21 cellular contexts compared by ENCODE assay signal in the genomic region with DNA sequence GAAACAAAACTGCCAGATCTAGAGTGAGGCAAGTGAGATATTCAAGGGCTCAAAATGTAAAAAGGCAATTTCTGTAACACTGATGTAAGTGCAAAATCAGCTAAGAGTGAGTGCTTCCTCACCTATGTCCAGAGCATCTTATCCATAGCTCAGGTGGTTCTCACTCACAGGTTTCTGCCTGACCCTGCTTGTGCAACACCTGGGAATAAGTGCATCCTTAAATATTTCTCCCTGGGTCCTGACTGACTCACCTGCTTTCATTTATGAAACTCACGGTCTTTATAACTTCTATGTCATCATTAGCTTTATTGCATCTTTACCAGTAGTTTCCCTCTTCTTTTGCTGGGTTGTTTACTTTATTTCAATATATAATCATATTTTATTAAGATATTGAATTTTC.
DNase-seq lines count a peak whose midpoint lies in the region; ATAC-seq, FAIRE-seq and TF ChIP-seq lines count a peak whose summit lies in the region.
"Had no signal": no experiment of that assay in that cellular context is flagged by ENCODE, and none has a peak within 500 bp of the region (broad histone marks: within the 10 kb centered on the region; RNA-seq: fewer than 3 reads in every experiment).

No MANE protein-coding gene starts in this region.

- H3K4me1 ChIP-seq in RWPE2 (ENCODE audit: insufficient read depth, poor library complexity, severe bottlenecking): no peaks in the 10 kb centered on the region
- H3K4me1 ChIP-seq: Caco-2, HAP-1 had no signal

- ATAC-seq in RWPE2 (ENCODE audit: low read depth): 0 out of 3 replicates have a peak, but pooled peaks have one; percentile 27
- ATAC-seq in SK-N-SH treated with all-trans-retinoic acid at 6 μM for 48 hours: no peak
- ATAC-seq: CD8-positive, alpha-beta T cell had no signal

- H3K36me3 ChIP-seq in RWPE2 (ENCODE audit: low read depth): no peaks in the 10 kb centered on the region
- H3K36me3 ChIP-seq: BLaER1, HAP-1 had no signal

- no peak for FAIRE-seq in GM19239 (lab: Jason Lieb, UNC)
- FAIRE-seq: GM12892, H54 had no signal

- TF ChIP-seq CTCF in RWPE2 (IDR thresholded peaks at IDR 0.05; ENCODE audit: poor library complexity, severe bottlenecking) (no peak), epithelial cell of esophagus (IDR thresholded peaks at IDR 0.05; ENCODE audit: insufficient read depth, low read depth, low read length, missing control alignments) (no peak)

- H3K4me3 ChIP-seq in RWPE2 (ENCODE audit: severe bottlenecking): no peak overlapping the region
- no peak overlapping the region for H3K4me3 ChIP-seq in epithelial cell of esophagus (ENCODE audit: low read length)
- H3K4me3 ChIP-seq: BLaER1, GM23248, HAP-1 had no signal

- DNase-seq in DMS53 (lab: John Stamatoyannopoulos, UW): peak; percentile 7
- DNase-seq in DMS53 treated with DMSO at 0.1 percent for 48 hours (lab: John Stamatoyannopoulos, UW; ENCODE audit: unreplicated experiment): no peak
- peak; percentile 0 for DNase-seq in HPDE6-E6E7 (ENCODE audit: extremely low spot score)
- no peak for DNase-seq in RWPE2 (ENCODE audit: low spot score)
- peak; percentile 55 for DNase-seq in epithelial cell of esophagus (ENCODE audit: low read depth)
- no peak for DNase-seq in HCEC 1CT
- DNase-seq in GM19239 (ENCODE audit: insufficient read length, low spot score): no peak
- DNase-seq: Caco-2; CD4-positive, CD25-positive, alpha-beta regulatory T cell; CD8-positive, alpha-beta T cell; DMS153; DMS79 treated with DMSO at 0.1 percent for 48 hours; GF-D8; GM23248 had no signal

- H3K27me3 ChIP-seq in RWPE2 (ENCODE audit: insufficient read depth, poor library complexity, severe bottlenecking): peaks cover 8% of the 10 kb centered on the region
- H3K27me3 ChIP-seq: BLaER1 had no signal

- H3K9me3 ChIP-seq in RWPE2 (ENCODE audit: severe bottlenecking): no peaks in the 10 kb centered on the region
- H3K9me3 ChIP-seq: BLaER1, Caco-2, HAP-1 had no signal

- no peak overlapping the region for H3K27ac ChIP-seq in RWPE2 (ENCODE audit: poor library complexity, severe bottlenecking)
- H3K27ac ChIP-seq: 22Rv1, BLaER1, C4-2B, GM23248 had no signal

TF ChIP-seq in SK-N-SH treated with all-trans-retinoic acid at 6 μM for 48 hours, 23 proteins besides CTCF, POLR2A, EP300 and RAD21:
- TF ChIP-seq BACH2 (CRISPR knock-in tag; IDR thresholded peaks at IDR 0.05; ENCODE audit: borderline replicate concordance) (no peak), PPARA (CRISPR knock-in tag; IDR thresholded peaks at IDR 0.05; ENCODE audit: borderline replicate concordance) (no peak), ZFP3 (CRISPR knock-in tag; IDR thresholded peaks at IDR 0.05) (no peak), GLIS3 (CRISPR knock-in tag; IDR thresholded peaks at IDR 0.05) (no peak), TOX (CRISPR knock-in tag; IDR thresholded peaks at IDR 0.05; ENCODE audit: borderline replicate concordance) (no peak), ESRRG (CRISPR knock-in tag; IDR thresholded peaks at IDR 0.05) (no peak), RARB (CRISPR knock-in tag; IDR thresholded peaks at IDR 0.05) (no peak), ZNF70 (CRISPR knock-in tag; IDR thresholded peaks at IDR 0.05) (no peak), CSDC2 (CRISPR knock-in tag; IDR thresholded peaks at IDR 0.05) (no peak), ZNF565 (CRISPR knock-in tag; conservative IDR thresholded peaks at IDR 0.05; ENCODE audit: low read depth) (no peak), ZC3H10 (CRISPR knock-in tag; IDR thresholded peaks at IDR 0.05) (no peak), TCF4 (CRISPR knock-in tag; IDR thresholded peaks at IDR 0.05; ENCODE audit: borderline replicate concordance) (no peak), OSR1 (CRISPR knock-in tag; IDR thresholded peaks at IDR 0.05) (no peak)
- TF ChIP-seq, protein P1, sequence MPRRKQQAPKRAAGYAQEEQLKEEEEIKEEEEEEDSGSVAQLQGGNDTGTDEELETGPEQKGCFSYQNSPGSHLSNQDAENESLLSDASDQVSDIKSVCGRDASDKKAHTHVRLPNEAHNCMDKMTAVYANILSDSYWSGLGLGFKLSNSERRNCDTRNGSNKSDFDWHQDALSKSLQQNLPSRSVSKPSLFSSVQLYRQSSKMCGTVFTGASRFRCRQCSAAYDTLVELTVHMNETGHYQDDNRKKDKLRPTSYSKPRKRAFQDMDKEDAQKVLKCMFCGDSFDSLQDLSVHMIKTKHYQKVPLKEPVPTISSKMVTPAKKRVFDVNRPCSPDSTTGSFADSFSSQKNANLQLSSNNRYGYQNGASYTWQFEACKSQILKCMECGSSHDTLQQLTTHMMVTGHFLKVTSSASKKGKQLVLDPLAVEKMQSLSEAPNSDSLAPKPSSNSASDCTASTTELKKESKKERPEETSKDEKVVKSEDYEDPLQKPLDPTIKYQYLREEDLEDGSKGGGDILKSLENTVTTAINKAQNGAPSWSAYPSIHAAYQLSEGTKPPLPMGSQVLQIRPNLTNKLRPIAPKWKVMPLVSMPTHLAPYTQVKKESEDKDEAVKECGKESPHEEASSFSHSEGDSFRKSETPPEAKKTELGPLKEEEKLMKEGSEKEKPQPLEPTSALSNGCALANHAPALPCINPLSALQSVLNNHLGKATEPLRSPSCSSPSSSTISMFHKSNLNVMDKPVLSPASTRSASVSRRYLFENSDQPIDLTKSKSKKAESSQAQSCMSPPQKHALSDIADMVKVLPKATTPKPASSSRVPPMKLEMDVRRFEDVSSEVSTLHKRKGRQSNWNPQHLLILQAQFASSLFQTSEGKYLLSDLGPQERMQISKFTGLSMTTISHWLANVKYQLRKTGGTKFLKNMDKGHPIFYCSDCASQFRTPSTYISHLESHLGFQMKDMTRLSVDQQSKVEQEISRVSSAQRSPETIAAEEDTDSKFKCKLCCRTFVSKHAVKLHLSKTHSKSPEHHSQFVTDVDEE (CRISPR knock-in tag; IDR thresholded peaks at IDR 0.05): no peak
- TF ChIP-seq, protein P2, sequence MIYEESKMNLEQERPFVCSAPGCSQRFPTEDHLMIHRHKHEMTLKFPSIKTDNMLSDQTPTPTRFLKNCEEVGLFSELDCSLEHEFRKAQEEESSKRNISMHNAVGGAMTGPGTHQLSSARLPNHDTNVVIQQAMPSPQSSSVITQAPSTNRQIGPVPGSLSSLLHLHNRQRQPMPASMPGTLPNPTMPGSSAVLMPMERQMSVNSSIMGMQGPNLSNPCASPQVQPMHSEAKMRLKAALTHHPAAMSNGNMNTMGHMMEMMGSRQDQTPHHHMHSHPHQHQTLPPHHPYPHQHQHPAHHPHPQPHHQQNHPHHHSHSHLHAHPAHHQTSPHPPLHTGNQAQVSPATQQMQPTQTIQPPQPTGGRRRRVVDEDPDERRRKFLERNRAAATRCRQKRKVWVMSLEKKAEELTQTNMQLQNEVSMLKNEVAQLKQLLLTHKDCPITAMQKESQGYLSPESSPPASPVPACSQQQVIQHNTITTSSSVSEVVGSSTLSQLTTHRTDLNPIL (CRISPR knock-in tag; IDR thresholded peaks at IDR 0.05; ENCODE audit: low read depth): no peak
- TF ChIP-seq, protein P3, sequence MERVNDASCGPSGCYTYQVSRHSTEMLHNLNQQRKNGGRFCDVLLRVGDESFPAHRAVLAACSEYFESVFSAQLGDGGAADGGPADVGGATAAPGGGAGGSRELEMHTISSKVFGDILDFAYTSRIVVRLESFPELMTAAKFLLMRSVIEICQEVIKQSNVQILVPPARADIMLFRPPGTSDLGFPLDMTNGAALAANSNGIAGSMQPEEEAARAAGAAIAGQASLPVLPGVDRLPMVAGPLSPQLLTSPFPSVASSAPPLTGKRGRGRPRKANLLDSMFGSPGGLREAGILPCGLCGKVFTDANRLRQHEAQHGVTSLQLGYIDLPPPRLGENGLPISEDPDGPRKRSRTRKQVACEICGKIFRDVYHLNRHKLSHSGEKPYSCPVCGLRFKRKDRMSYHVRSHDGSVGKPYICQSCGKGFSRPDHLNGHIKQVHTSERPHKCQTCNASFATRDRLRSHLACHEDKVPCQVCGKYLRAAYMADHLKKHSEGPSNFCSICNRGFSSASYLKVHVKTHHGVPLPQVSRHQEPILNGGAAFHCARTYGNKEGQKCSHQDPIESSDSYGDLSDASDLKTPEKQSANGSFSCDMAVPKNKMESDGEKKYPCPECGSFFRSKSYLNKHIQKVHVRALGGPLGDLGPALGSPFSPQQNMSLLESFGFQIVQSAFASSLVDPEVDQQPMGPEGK (CRISPR knock-in tag; IDR thresholded peaks at IDR 0.05; ENCODE audit: borderline replicate concordance): no peak
- TF ChIP-seq, protein P4, sequence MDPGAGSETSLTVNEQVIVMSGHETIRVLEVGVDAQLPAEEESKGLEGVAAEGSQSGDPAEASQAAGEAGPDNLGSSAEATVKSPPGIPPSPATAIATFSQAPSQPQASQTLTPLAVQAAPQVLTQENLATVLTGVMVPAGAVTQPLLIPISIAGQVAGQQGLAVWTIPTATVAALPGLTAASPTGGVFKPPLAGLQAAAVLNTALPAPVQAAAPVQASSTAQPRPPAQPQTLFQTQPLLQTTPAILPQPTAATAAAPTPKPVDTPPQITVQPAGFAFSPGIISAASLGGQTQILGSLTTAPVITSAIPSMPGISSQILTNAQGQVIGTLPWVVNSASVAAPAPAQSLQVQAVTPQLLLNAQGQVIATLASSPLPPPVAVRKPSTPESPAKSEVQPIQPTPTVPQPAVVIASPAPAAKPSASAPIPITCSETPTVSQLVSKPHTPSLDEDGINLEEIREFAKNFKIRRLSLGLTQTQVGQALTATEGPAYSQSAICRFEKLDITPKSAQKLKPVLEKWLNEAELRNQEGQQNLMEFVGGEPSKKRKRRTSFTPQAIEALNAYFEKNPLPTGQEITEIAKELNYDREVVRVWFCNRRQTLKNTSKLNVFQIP (CRISPR knock-in tag; IDR thresholded peaks at IDR 0.05; ENCODE audit: borderline replicate concordance, low read depth): no peak

Comparison
In these comparisons a context has a peak if more than half of its experiments do, and no peak if none do; other contexts are left out.
1. DNase-seq: peak in DMS53 (single experiment), HPDE6-E6E7 (single experiment) and epithelial cell of esophagus (single experiment); none in DMS53 treated with DMSO at 0.1 percent for 48 hours (single experiment), RWPE2 (single experiment), HCEC 1CT (single experiment) and GM19239 (single experiment).